Comparison of ENCODE assay signal across 11 cellular contexts in the genomic region with DNA sequence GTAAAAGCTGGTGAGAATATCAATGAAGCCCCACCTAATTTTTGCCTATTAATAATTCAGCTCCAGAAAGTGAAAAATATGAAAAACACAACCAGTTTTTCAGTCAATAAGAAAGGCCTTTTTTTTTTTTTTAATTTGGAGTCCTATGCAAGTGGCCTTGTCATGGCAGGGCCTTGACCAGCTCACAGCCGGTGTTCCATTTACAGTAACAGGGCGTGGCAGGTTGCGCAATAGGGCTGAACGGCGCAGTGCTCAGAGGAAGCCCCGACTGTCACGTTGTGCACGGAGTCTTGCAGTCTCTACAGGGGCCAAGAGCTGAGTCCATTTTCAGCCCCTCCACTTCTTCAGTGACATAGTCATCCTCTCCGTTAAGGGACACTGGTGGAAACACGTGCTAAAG.
DNase-seq lines count a peak whose midpoint lies in the region; ATAC-seq and TF ChIP-seq lines count a peak whose summit lies in the region.
"Had no signal": no experiment of that assay in that cellular context is flagged by ENCODE, and none has a peak within 500 bp of the region (broad histone marks: within the 10 kb centered on the region; RNA-seq: fewer than 3 reads in every experiment).

No MANE protein-coding gene starts in this region.

- H3K4me1 ChIP-seq in esophagus muscularis mucosa (peaks cover 0 to 56% (median 50%) of the 10 kb centered on the region in 4 donors), stomach smooth muscle (ENCODE audit: control insufficient read depth, insufficient read depth, low read length) (peaks cover 8% of the 10 kb centered on the region)

- no peak for DNase-seq in T-helper 2 cell treated with Interferon-gamma antibody and Interleukin-4, amounts not matched to agents 5 μg/mL and 100 μg/mL, for 36 hours (ENCODE audit: low spot score)
- DNase-seq in T-helper 2 cell (no peak), NCI-H748 treated with DMSO at 0.1 percent for 48 hours (lab: John Stamatoyannopoulos, UW) (peak; percentile 88), esophagus muscularis mucosa (ENCODE audit: extremely low spot score) (no peak), NCI-H1694 (lab: John Stamatoyannopoulos, UW) (no peak), superior temporal gyrus (ENCODE audit: extremely low spot score) (no peak)

- H3K27ac ChIP-seq in esophagus muscularis mucosa (replicated peaks in 1 of 4) = peak overlapping the region in 3 of 4 donors; percentile 37 to 51 (median 38)
- no peak overlapping the region for H3K27ac ChIP-seq in stomach smooth muscle (ENCODE audit: low read length)
- H3K27ac ChIP-seq: coronary artery had no signal

- no peak for ATAC-seq in HG02870 (IDR thresholded peaks at IDR 0.05; ENCODE audit: unreplicated experiment)
- ATAC-seq: activated CD4-positive, CD25-positive, alpha-beta regulatory T cell treated with anti-CD3 and anti-CD28 coated beads, Interleukin-2, amount 50 U/mL, for 24 hours had no signal

- H3K27me3 Mint-ChIP-seq in T-helper 2 cell treated with Interferon-gamma antibody and Interleukin-4, amounts not matched to agents 5 μg/mL and 100 μg/mL, for 36 hours (ENCODE audit: low read depth) = peaks cover 6% of the 10 kb centered on the region

- H3K27ac Mint-ChIP-seq in T-helper 2 cell treated with Interferon-gamma antibody and Interleukin-4, amounts not matched to agents 5 μg/mL and 100 μg/mL, for 36 hours = peak overlapping the region; percentile 2
- H3K27ac Mint-ChIP-seq: B cell had no signal

- no peak overlapping the region for H3K9ac ChIP-seq in stomach smooth muscle (ENCODE audit: low read length in 2 of 2)

- H3K36me3 ChIP-seq in esophagus muscularis mucosa (no peaks in the 10 kb centered on the region), stomach smooth muscle (ENCODE audit: control insufficient read depth in 2 of 2, insufficient read depth in 2 of 2, low read length in 2 of 2) (no peaks in the 10 kb centered on the region)

- H3K4me3 ChIP-seq in esophagus muscularis mucosa = no peak overlapping the region
- H3K4me3 ChIP-seq in stomach smooth muscle (ENCODE audit: low read length in 2 of 2) = peak overlapping the region; percentile 9 to 61
- H3K4me3 ChIP-seq: coronary artery had no signal

- no peaks in the 10 kb centered on the region for H3K9me3 ChIP-seq in esophagus muscularis mucosa
- peaks cover 4 to 5% of the 10 kb centered on the region in 2 donors for H3K9me3 ChIP-seq in stomach smooth muscle (ENCODE audit: control insufficient read depth in 2 of 2, low read length in 2 of 2)

- H3K27me3 ChIP-seq in esophagus muscularis mucosa (no peaks in the 10 kb centered on the region), stomach smooth muscle (ENCODE audit: control insufficient read depth in 1 of 2, insufficient read depth in 2 of 2, low read length in 2 of 2) (no peaks in the 10 kb centered on the region)

- 94% methylated on average over 9 of the region's 10 CpGs for WGBS in esophagus muscularis mucosa

- no peaks in the 10 kb centered on the region for H3K36me3 Mint-ChIP-seq in T-helper 2 cell treated with Interferon-gamma antibody and Interleukin-4, amounts not matched to agents 5 μg/mL and 100 μg/mL, for 36 hours (ENCODE audit: low read depth)

- TF ChIP-seq EP300 in esophagus muscularis mucosa (IDR thresholded peaks at IDR 0.05) = no peak

- no peak for TF ChIP-seq POLR2A in esophagus muscularis mucosa (IDR thresholded peaks at IDR 0.05; ENCODE audit: low read depth)

- H3K4me1 Mint-ChIP-seq in T-helper 2 cell treated with Interferon-gamma antibody and Interleukin-4, amounts not matched to agents 5 μg/mL and 100 μg/mL, for 36 hours (ENCODE audit: low read depth) = peaks cover 6% of the 10 kb centered on the region
- H3K4me1 Mint-ChIP-seq: B cell had no signal

- intact Hi-C loops in esophagus muscularis mucosa (cut with DNase I) = loop anchor here (5.0 to 10.0 kb wide), 3 partner anchors 47 to 295 kb away; partner anchors contain the start of gene FN1

- peak overlapping the region; percentile 59 for H3K4me3 Mint-ChIP-seq in T-helper 2 cell treated with Interferon-gamma antibody and Interleukin-4, amounts not matched to agents 5 μg/mL and 100 μg/mL, for 36 hours
- H3K4me3 Mint-ChIP-seq: B cell had no signal

- TF ChIP-seq CTCF in esophagus muscularis mucosa (IDR thresholded peaks at IDR 0.05) = no peak

- no peaks in the 10 kb centered on the region for H3K9me3 Mint-ChIP-seq in T-helper 2 cell treated with Interferon-gamma antibody and Interleukin-4, amounts not matched to agents 5 μg/mL and 100 μg/mL, for 36 hours

Comparison
In these comparisons a context has a peak if more than half of its experiments do, and no peak if none do; other contexts are left out.
1. H3K4me3 ChIP-seq: peak in stomach smooth muscle (2 of 2); none in esophagus muscularis mucosa (0 of 4).